ENCODE assay signal across 12 cellular contexts in genomic region chr10:13117842-13118783, GRCh38. TPM values are rescaled to one million over a fixed set of nuclear protein-coding genes. Genes with fewer than 3 reads are reported as not detected.
DNase-seq lines count a peak whose midpoint lies in the region; ATAC-seq, FAIRE-seq and TF ChIP-seq lines count a peak whose summit lies in the region.
"Had no signal": no experiment of that assay in that cellular context is flagged by ENCODE, and none has a peak within 500 bp of the region (broad histone marks: within the 10 kb centered on the region; RNA-seq: fewer than 3 reads in every experiment).

No MANE protein-coding gene starts in this region.

- H4K5ac ChIP-seq in H1 (ENCODE audit: insufficient read length, low read depth, low read length) = no peak overlapping the region

- H3K4me3 ChIP-seq in Panc1 (ENCODE audit: low read depth in 2 of 2, low read length in 2 of 2) (no peak overlapping the region), H1 (ENCODE audit: extremely low read depth in 1 of 4, insufficient read depth in 2 of 4, low read depth in 3 of 4, low read length in 4 of 4) (no peak overlapping the region), spleen (no peak overlapping the region)

- H3K36me3 ChIP-seq in Panc1 (ENCODE audit: control insufficient read depth, insufficient read depth, low read length) (peaks cover 7% of the 10 kb centered on the region), H1 (ENCODE audit: control insufficient read depth in 2 of 4, insufficient read depth in 4 of 4, low read length in 3 of 4) (peaks cover 0 to 12% (median 4%) of the 10 kb centered on the region in 4 experiments; a peak in 4 of 8 replicates), spleen (peaks cover 0 to 89% (median 44%) of the 10 kb centered on the region in 6 donors)

- no peaks in the 10 kb centered on the region for H3K79me1 ChIP-seq in H1 (ENCODE audit: low read depth, low read length)

- no peak overlapping the region for H2BK5ac ChIP-seq in H1 (ENCODE audit: low read depth, low read length)

- H3K23ac ChIP-seq in H1 (ENCODE audit: insufficient read length) = no peak overlapping the region

- H3K27me3 Mint-ChIP-seq in HFFc6 (ENCODE audit: insufficient read depth) = no peaks in the 10 kb centered on the region

- H2AK5ac ChIP-seq in H1 (ENCODE audit: low read depth, low read length) = no peak overlapping the region

- TF ChIP-seq CTCF in HFFc6 (IDR thresholded peaks at IDR 0.05) (no peak), Panc1 (IDR thresholded peaks at IDR 0.05) (no peak), H1 (IDR thresholded peaks at IDR 0.05; ENCODE audit: control extremely low read depth in 1 of 3, insufficient read depth in 1 of 3, low read depth in 1 of 3, low read length in 3 of 3) (no peak), spleen (IDR thresholded peaks at IDR 0.05 in 8 of 11, conservative IDR thresholded peaks at IDR 0.05 in 3 of 11) (no peak)

- H3K18ac ChIP-seq in H1 (ENCODE audit: extremely low read depth, low read length) = no peak overlapping the region

- CTCF ChIA-PET in Panc1 (lab: Charles Lee) (no interaction called here), H1 (lab: Charles Lee; ENCODE audit: partially characterized antibody) (interaction anchor here (0.8 to 1.3 kb wide), 3 partner anchors 11 to 36 kb away, joined by 3 to 5 read pairs (median 4); no protein-coding TSS in a partner anchor)

- no peak overlapping the region for H3K4ac ChIP-seq in H1 (replicated peaks; ENCODE audit: insufficient read length, low read depth, low read length)

- H3K14ac ChIP-seq in H1 (ENCODE audit: insufficient read length) = no peak overlapping the region

- H4K91ac ChIP-seq in H1 (replicated peaks; ENCODE audit: insufficient read length, low read length) = no peak overlapping the region

- H3K27ac ChIP-seq in Panc1 (ENCODE audit: low read length) (no peak overlapping the region), H1 (ENCODE audit: low read depth, low read length) (no peak overlapping the region), spleen (peak overlapping the region in 5 of 8 donors; percentile 30 to 80 (median 38))
- H3K27ac ChIP-seq: VCaP had no signal

- H3K36me3 Mint-ChIP-seq in HFFc6 (ENCODE audit: low read depth) = peaks cover 60% of the 10 kb centered on the region

- no peaks in the 10 kb centered on the region for H3K23me2 ChIP-seq in H1 (ENCODE audit: low read depth, low read length)

- no peaks in the 10 kb centered on the region for H3K4me1 Mint-ChIP-seq in HFFc6 (ENCODE audit: low read depth)

- DNase-seq in HFFc6 = no peak
- no peak for DNase-seq in Panc1 (ENCODE audit: low read depth, low spot score)
- no peak for DNase-seq in H1 (ENCODE audit: low read depth in 1 of 2, low spot score in 2 of 2)
- no peak for DNase-seq in spleen
- no peak for DNase-seq in COLO829 (ENCODE audit: low spot score)
- DNase-seq: DMS53, NCI-H1436 treated with DMSO at 0.1 percent for 48 hours, nucleus accumbens, PC-3 had no signal

- no peaks in the 10 kb centered on the region for H4K20me1 ChIP-seq in H1 (replicated peaks in 1 of 2; ENCODE audit: control insufficient read depth in 1 of 2, insufficient read depth in 2 of 2, low read length in 2 of 2)

- H2BK20ac ChIP-seq in H1 (ENCODE audit: low read length) = no peak overlapping the region

- intact Hi-C loops in Panc1 (cut with micrococcal nuclease; ENCODE audit: unreplicated experiment) = no loop called here
- intact Hi-C loops in spleen (cut with DNase I; ENCODE audit: low total_unique reads) = no loop called here

- H3K79me2 ChIP-seq in H1 (ENCODE audit: control insufficient read depth in 1 of 2, insufficient read depth in 2 of 2, low read length in 2 of 2) = no peaks in the 10 kb centered on the region

- TF ChIP-seq POLR2A in H1 (IDR thresholded peaks at IDR 0.05; ENCODE audit: control extremely low read depth in 1 of 2, low read depth in 2 of 2, low read length in 2 of 2) (no peak), spleen (IDR thresholded peaks at IDR 0.05) (no peak)

- no peak overlapping the region for H2AFZ ChIP-seq in H1 (ENCODE audit: low read length)

- H2BK12ac ChIP-seq in H1 (ENCODE audit: low read depth, low read length) = no peak overlapping the region

- FAIRE-seq in H1 (lab: Jason Lieb, UNC) = peak; percentile 39

- TSS peak; percentile 63 for BruUV-seq in Panc1 (replicated peaks; lab: Mats Ljungman, UMichigan)

- ATAC-seq in Panc1 (no peak), GM21447 (IDR thresholded peaks at IDR 0.05; ENCODE audit: unreplicated experiment) (no peak), HG02759 (IDR thresholded peaks at IDR 0.05; ENCODE audit: unreplicated experiment) (no peak)
- ATAC-seq: PC-3 had no signal

- H3K27me3 ChIP-seq in Panc1 (ENCODE audit: control insufficient read depth, insufficient read depth, low read length) (no peaks in the 10 kb centered on the region), H1 (replicated peaks in 1 of 4; ENCODE audit: control insufficient read depth in 3 of 4, extremely low read depth in 1 of 4, insufficient read depth in 3 of 4, low read length in 3 of 4) (no peaks in the 10 kb centered on the region), spleen (replicated peaks in 1 of 7) (no peaks in the 10 kb centered on the region)

- H3K9me3 Mint-ChIP-seq in HFFc6 = no peaks in the 10 kb centered on the region

- POLR2A ChIA-PET in Panc1 (lab: Charles Lee) = no interaction called here
- POLR2A ChIA-PET in H1 (lab: Charles Lee; ENCODE audit: partially characterized antibody) = interaction anchor here (1.2 kb wide), 1 partner anchor 61 kb away, joined by 3 read pairs; no protein-coding TSS in a partner anchor

- H2BK15ac ChIP-seq in H1 (ENCODE audit: low read length) = no peak overlapping the region

- in situ Hi-C loops in Panc1 (cut with HindIII; ENCODE audit: low pct_unique_long_range_greater_than_20kb, low sequenced_read_pairs) = no loop called here

- TF ChIP-seq EP300 in H1 (IDR thresholded peaks at IDR 0.05; ENCODE audit: borderline replicate concordance in 1 of 2, low read depth in 2 of 2, low read length in 2 of 2) = no peak

- no peaks in the 10 kb centered on the region for H3K4me1 ChIP-seq in Panc1 (ENCODE audit: control insufficient read depth, insufficient read depth, low read length)
- no peaks in the 10 kb centered on the region for H3K4me1 ChIP-seq in H1 (replicated peaks in 1 of 4; ENCODE audit: control insufficient read depth in 3 of 4, insufficient read depth in 4 of 4, low read length in 3 of 4)
- peaks cover 0 to 42% (median 32%) of the 10 kb centered on the region in 6 donors for H3K4me1 ChIP-seq in spleen

- no peak overlapping the region for H3K9ac ChIP-seq in H1 (replicated peaks in 1 of 4; ENCODE audit: extremely low read depth in 1 of 4, low read depth in 3 of 4, low read length in 3 of 4)

- WGBS in H1 (ENCODE audit: extremely low coverage in 1 of 2, insufficient coverage in 1 of 2, insufficient read length in 1 of 2, insufficient replicate concordance in 2 of 2, low coverage in 1 of 2, low lambda C conversion rate in 2 of 2, missing lambda C conversion rate in 1 of 2), 2 experiments = 86% methylated on average over 14 of the region's 14 CpGs; no CpG with 5 or more reads in 1 of the 2 experiments
- WGBS in spleen, 5 donors = 27 to 51% (median 38%) methylated on average over 13 to 14 of the region's 14 CpGs

- H4K8ac ChIP-seq in H1 (ENCODE audit: extremely low read depth, insufficient read depth, low read length) = no peak overlapping the region; the same call in 1 of the 2 replicates

- TF ChIP-seq RAD21 in H1 (IDR thresholded peaks at IDR 0.05 in 1 of 2, conservative IDR thresholded peaks at IDR 0.05 in 1 of 2; ENCODE audit: low read depth in 2 of 2, low read length in 2 of 2) = no peak

- no peak overlapping the region for H3K56ac ChIP-seq in H1 (replicated peaks; ENCODE audit: insufficient read length, low read depth, low read length)

- H3K4me2 ChIP-seq in H1 (ENCODE audit: insufficient read depth in 1 of 2, low read depth in 2 of 2, low read length in 2 of 2) = no peak overlapping the region

- no peak overlapping the region for H3K4me3 Mint-ChIP-seq in HFFc6

- peak overlapping the region; percentile 3; the same call in 1 of the 2 replicates for H3K27ac Mint-ChIP-seq in HFFc6

- no peak overlapping the region for H2BK120ac ChIP-seq in H1 (replicated peaks; ENCODE audit: low read depth, low read length)

- H3K9me3 ChIP-seq in Panc1 (ENCODE audit: control insufficient read depth, insufficient read depth, low read depth, low read length) = no peaks in the 10 kb centered on the region
- no peaks in the 10 kb centered on the region for H3K9me3 ChIP-seq in H1 (ENCODE audit: insufficient read depth in 2 of 2, low read depth in 1 of 2, low read length in 1 of 2)
- H3K9me3 ChIP-seq in spleen = no peaks in the 10 kb centered on the region

RNA-seq across cellular contexts. Expression of gene OPTN, which starts 18.1 kb away (rescaled TPM):
- 10 to 100 TPM; 79.9 to 90.3 (median 83.0) TPM for total RNA-seq in HFFc6 (2021; fragmentation: NEBNext Ultra II Directional; extraction: Animal tissue kit (Norgen Biotek cat#: 25700))
- total RNA-seq in Panc1 (2021; ENCODE audit: unreplicated experiment) (66.8 TPM), spleen (10 to 100 TPM; 43.5 to 73.7 (median 61.0) TPM)
- 101 TPM for polyA plus RNA-seq in Panc1 (2012; ENCODE audit: insufficient read length)
- 17.7 and 20.1 TPM in 2 replicates for total RNA-seq in H1 (2021; fragmentation: NEBNext Ultra II Directional; extraction: Animal tissue kit (Norgen Biotek cat#: 25700))
- polyA plus RNA-seq in H1 (2011; rRNA removed) (4.8 and 7.2 TPM in 2 replicates), spleen (10 to 100 TPM; 17.2 to 51.3 (median 25.1) TPM)
- polyA plus RNA-seq in H1 (2011; cell fraction: cytosol; rRNA removed) = 9.7 TPM
- 14.6 TPM for polyA plus RNA-seq in H1 (2011; cell fraction: nucleus; rRNA removed)
- polyA plus RNA-seq in H1 (2012, experiment 1 of 2) = 21.9 to 32.7 TPM (median 27.6 TPM) in 4 replicates
- 1.1 TPM for polyA plus RNA-seq in H1 (2012, experiment 2 of 2)
- polyA plus RNA-seq in H1 (2013, experiment 1 of 2) = 4.4 TPM
- polyA plus RNA-seq in H1 (2013, experiment 2 of 2) = 4.3 TPM
- 4.4 and 9.6 TPM in 2 replicates for polyA minus RNA-seq in H1 (2011; rRNA and poly(A)+ RNA removed)
- polyA minus RNA-seq in H1 (2011; cell fraction: cytosol; rRNA and poly(A)+ RNA removed) = 7.4 TPM
- 16.2 TPM for polyA minus RNA-seq in H1 (2011; cell fraction: nucleus; rRNA and poly(A)+ RNA removed)

RNA-seq across cellular contexts. Expression of gene MCM10, which starts 43.2 kb away (rescaled TPM):
- total RNA-seq in HFFc6 (2021; fragmentation: NEBNext Ultra II Directional; extraction: Animal tissue kit (Norgen Biotek cat#: 25700)) = 10 to 100 TPM in 5 of 6 experiments, 1 to 10 TPM in 1; 8.3 to 18.4 (median 15.7) TPM
- total RNA-seq in Panc1 (2021; ENCODE audit: unreplicated experiment) = 22.8 TPM
- polyA plus RNA-seq in Panc1 (2012; ENCODE audit: insufficient read length) = 5.2 TPM
- total RNA-seq in H1 (2021; fragmentation: NEBNext Ultra II Directional; extraction: Animal tissue kit (Norgen Biotek cat#: 25700)) = 59.0 and 60.3 TPM in 2 replicates
- 6.8 and 9.8 TPM in 2 replicates for polyA plus RNA-seq in H1 (2011; rRNA removed)
- 16.0 TPM for polyA plus RNA-seq in H1 (2011; cell fraction: cytosol; rRNA removed)
- polyA plus RNA-seq in H1 (2011; cell fraction: nucleus; rRNA removed) = 16.2 TPM
- 25.3 to 39.9 TPM (median 30.4 TPM) in 4 replicates for polyA plus RNA-seq in H1 (2012, experiment 1 of 2)
- polyA plus RNA-seq in H1 (2012, experiment 2 of 2) = 1.5 TPM
- polyA plus RNA-seq in H1 (2013, experiment 1 of 2) = 26.6 TPM
- 27.4 TPM for polyA plus RNA-seq in H1 (2013, experiment 2 of 2)
- 26.6 and 30.2 TPM in 2 replicates for polyA minus RNA-seq in H1 (2011; rRNA and poly(A)+ RNA removed)
- 21.7 TPM for polyA minus RNA-seq in H1 (2011; cell fraction: cytosol; rRNA and poly(A)+ RNA removed)
- 51.6 TPM for polyA minus RNA-seq in H1 (2011; cell fraction: nucleus; rRNA and poly(A)+ RNA removed)
- total RNA-seq in spleen = 1 to 10 TPM in 6 of 7 donors, under 1 TPM in 1; 0.98 to 5.3 (median 2.8) TPM
- polyA plus RNA-seq in spleen = under 1 TPM; 0.24 to 0.99 (median 0.80) TPM

Comparison
In these comparisons a context has a peak if more than half of its experiments do, and no peak if none do; other contexts are left out.
1. H3K27ac ChIP-seq: peak in spleen (5 of 8); none in Panc1 (single experiment) and H1 (single experiment).